1 cellular context compared by ENCODE assay signal in genomic region chr11:118194835-118195627, GRCh38.
TF ChIP-seq lines count a peak whose summit lies in the region.

No MANE protein-coding gene starts in this region.

TF ChIP-seq in H1, 55 proteins besides CTCF, POLR2A, EP300 and RAD21:
- TF ChIP-seq BCL11A (IDR thresholded peaks at IDR 0.05; ENCODE audit: low read depth in 2 of 2, low read length in 2 of 2) (no peak), POU5F1 (IDR thresholded peaks at IDR 0.05; ENCODE audit: low read depth, low read length) (no peak), FOSL1 (IDR thresholded peaks at IDR 0.05; ENCODE audit: insufficient read depth, low read depth, low read length) (no peak), TEAD4 (IDR thresholded peaks at IDR 0.05; ENCODE audit: low read depth, low read length) (no peak), CHD2 (IDR thresholded peaks at IDR 0.05; ENCODE audit: low read length) (no peak), SIX5 (IDR thresholded peaks at IDR 0.05; ENCODE audit: low read depth, low read length) (no peak), GTF2F1 (IDR thresholded peaks at IDR 0.05; ENCODE audit: borderline replicate concordance, low read depth, low read length) (no peak)
TF ChIP-seq in H1: peak in this region for 0.
